In genomic region chr17:44648963-44649362, GRCh38 we compare ENCODE assay signal across 9 cellular contexts. TPM values are rescaled to one million over a fixed set of nuclear protein-coding genes. Genes with fewer than 3 reads are reported as not detected.
"Had no signal": no experiment of that assay in that cellular context is flagged by ENCODE, and none has a peak within 500 bp of the region (broad histone marks: within the 10 kb centered on the region; RNA-seq: fewer than 3 reads in every experiment).

No MANE protein-coding gene starts in this region.

- H3K27ac ChIP-seq: HL-60 had no signal

- H3K4me3 Mint-ChIP-seq: IgD-negative memory B cell had no signal

- DNase-seq: IMR-90, KBM-7, KG1 had no signal

- H3K4me3 ChIP-seq: K562 had no signal

- ATAC-seq: HepG2, K562 had no signal

- H3K36me3 Mint-ChIP-seq: IgD-negative memory B cell had no signal

- H3K27ac Mint-ChIP-seq: IgD-negative memory B cell had no signal

- H3K9me3 Mint-ChIP-seq: IgD-negative memory B cell had no signal

- FAIRE-seq: HepG2, HTR-8/SVneo, K562 had no signal

RNA-seq across cellular contexts. Expression of gene MEIOC, which starts 7.3 kb away (rescaled TPM):
- total RNA-seq: HT-29 had no signal
